Comparison of ENCODE assay signal across 9 cellular contexts in the genomic region with DNA sequence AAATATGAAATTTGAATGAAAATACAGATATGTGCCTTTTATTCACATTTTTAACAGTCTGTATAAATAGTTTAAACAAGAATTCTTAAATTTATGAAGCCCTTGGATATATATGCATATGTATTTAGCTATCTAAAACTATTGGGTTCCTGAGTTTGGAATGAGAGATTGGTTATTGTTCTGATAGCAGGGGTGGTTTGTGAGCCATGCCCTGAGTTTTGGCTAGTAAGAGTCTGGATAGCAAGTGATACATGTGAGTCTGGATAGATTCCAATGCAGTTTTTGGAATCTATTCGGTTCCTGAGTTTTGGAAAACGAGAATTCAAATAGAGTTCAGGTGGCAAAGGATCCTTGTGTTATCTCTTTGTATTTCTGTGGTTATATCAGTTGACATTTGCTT. TPM values are rescaled to one million over a fixed set of nuclear protein-coding genes. Genes with fewer than 3 reads are reported as not detected.
DNase-seq lines count a peak whose midpoint lies in the region; ATAC-seq, FAIRE-seq and TF ChIP-seq lines count a peak whose summit lies in the region.
"Had no signal": no experiment of that assay in that cellular context is flagged by ENCODE, and none has a peak within 500 bp of the region (broad histone marks: within the 10 kb centered on the region; RNA-seq: fewer than 3 reads in every experiment).

No MANE protein-coding gene starts in this region.

- no peak for DNase-seq in heart left ventricle
- no peak for DNase-seq in Right ventricle myocardium inferior (ENCODE audit: missing footprints)
- DNase-seq in activated T-helper 2 cell treated with anti-CD3 and anti-CD28 coated beads, Interferon-gamma antibody, Interleukin-2, Interleukin-4, amounts not matched to agents 10 μg/mL and 5 μg/mL and 100 μg/mL, durations not matched to agents 14 hours and 24 hours and 36 hours (ENCODE audit: low spot score) = no peak
- no peak for DNase-seq in kidney
- DNase-seq in substantia nigra (lab: John Stamatoyannopoulos, UW) = no peak
- no peak for DNase-seq in NCI-H1092 treated with DMSO at 0.1 percent for 48 hours (lab: John Stamatoyannopoulos, UW)
- DNase-seq in Ammon's horn (ENCODE audit: low spot score) = no peak

- H3K4me3 ChIP-seq in heart left ventricle = peak overlapping the region in 9 of 12 donors; percentile 73 to 94 (median 91)
- H3K4me3 ChIP-seq in kidney (ENCODE audit: low read length in 2 of 2) = peak overlapping the region; percentile 84 to 94
- peak overlapping the region; percentile 23 for H3K4me3 ChIP-seq in thymus (ENCODE audit: low read length)

- no peaks in the 10 kb centered on the region for H3K9me3 Mint-ChIP-seq in activated T-helper 2 cell treated with anti-CD3 and anti-CD28 coated beads, Interferon-gamma antibody, Interleukin-2, Interleukin-4, amounts not matched to agents 10 μg/mL and 5 μg/mL and 100 μg/mL, durations not matched to agents 14 hours and 24 hours and 36 hours

- TF ChIP-seq POLR2A in heart left ventricle (IDR thresholded peaks at IDR 0.05) = no peak

- H3K27ac Mint-ChIP-seq in activated T-helper 2 cell treated with anti-CD3 and anti-CD28 coated beads, Interferon-gamma antibody, Interleukin-2, Interleukin-4, amounts not matched to agents 10 μg/mL and 5 μg/mL and 100 μg/mL, durations not matched to agents 14 hours and 24 hours and 36 hours = no peak overlapping the region

- FAIRE-seq in kidney (lab: Jason Lieb, UNC) = no peak
- FAIRE-seq: G401.6 had no signal

- no peaks in the 10 kb centered on the region for H3K27me3 Mint-ChIP-seq in activated T-helper 2 cell treated with anti-CD3 and anti-CD28 coated beads, Interferon-gamma antibody, Interleukin-2, Interleukin-4, amounts not matched to agents 10 μg/mL and 5 μg/mL and 100 μg/mL, durations not matched to agents 14 hours and 24 hours and 36 hours (ENCODE audit: low read depth)

- H3K36me3 Mint-ChIP-seq in activated T-helper 2 cell treated with anti-CD3 and anti-CD28 coated beads, Interferon-gamma antibody, Interleukin-2, Interleukin-4, amounts not matched to agents 10 μg/mL and 5 μg/mL and 100 μg/mL, durations not matched to agents 14 hours and 24 hours and 36 hours (ENCODE audit: low read depth) = peaks cover 12% of the 10 kb centered on the region

- no peaks in the 10 kb centered on the region for H3K27me3 ChIP-seq in heart left ventricle
- H3K27me3 ChIP-seq in thymus (ENCODE audit: control insufficient read depth, insufficient read depth) = no peaks in the 10 kb centered on the region

- intact Hi-C loops in heart left ventricle (cut with DNase I) (no loop called here), Right ventricle myocardium inferior (cut with DNase I) (no loop called here), kidney (cut with DNase I) (no loop called here)
- intact Hi-C loops in activated T-helper 2 cell treated with anti-CD3 and anti-CD28 coated beads, Interferon-gamma antibody, Interleukin-2, Interleukin-4, amounts not matched to agents 10 μg/mL and 5 μg/mL and 100 μg/mL, durations not matched to agents 14 hours and 24 hours and 36 hours (cut with micrococcal nuclease) = no loop called here

- ATAC-seq in heart left ventricle = no peak
- no peak for ATAC-seq in Right ventricle myocardium inferior

- peak overlapping the region; percentile 68 for H3K4me3 Mint-ChIP-seq in activated T-helper 2 cell treated with anti-CD3 and anti-CD28 coated beads, Interferon-gamma antibody, Interleukin-2, Interleukin-4, amounts not matched to agents 10 μg/mL and 5 μg/mL and 100 μg/mL, durations not matched to agents 14 hours and 24 hours and 36 hours (ENCODE audit: low read depth)

- peak overlapping the region; percentile 49 to 70 for H3K9ac ChIP-seq in kidney (ENCODE audit: low read length in 2 of 2)

- 5 to 9% (median 7%) methylated on average over 2 of the region's 2 CpGs for WGBS in heart left ventricle, 4 donors
- WGBS in thymus = 74% methylated on average over 2 of the region's 2 CpGs

- H3K36me3 ChIP-seq in heart left ventricle (no peaks in the 10 kb centered on the region), kidney (ENCODE audit: control insufficient read depth in 1 of 2, insufficient read depth in 2 of 2, low read length in 2 of 2) (no peaks in the 10 kb centered on the region), thymus (ENCODE audit: control insufficient read depth, insufficient read depth) (no peaks in the 10 kb centered on the region)

- H3K27ac ChIP-seq in heart left ventricle = peak overlapping the region in 1 of 12 donors; percentile 15
- no peak overlapping the region for H3K27ac ChIP-seq in kidney (ENCODE audit: low read depth in 2 of 2, low read length in 2 of 2)
- no peak overlapping the region for H3K27ac ChIP-seq in thymus (ENCODE audit: low read depth)
- H3K27ac ChIP-seq in substantia nigra (ENCODE audit: low read depth, low read length, poor library complexity, severe bottlenecking) = no peak overlapping the region

- TF ChIP-seq CTCF in heart left ventricle (IDR thresholded peaks at IDR 0.05) = no peak
- no peak for TF ChIP-seq CTCF in kidney (IDR thresholded peaks at IDR 0.05; ENCODE audit: borderline replicate concordance, extremely low read depth, insufficient read depth)

- H3K9me3 ChIP-seq in heart left ventricle (peaks cover 0 to 5% (median 0%) of the 10 kb centered on the region in 12 donors), kidney (ENCODE audit: control insufficient read depth in 1 of 2, low read length in 2 of 2) (no peaks in the 10 kb centered on the region), thymus (ENCODE audit: control insufficient read depth) (no peaks in the 10 kb centered on the region)

- H3K4me1 Mint-ChIP-seq in activated T-helper 2 cell treated with anti-CD3 and anti-CD28 coated beads, Interferon-gamma antibody, Interleukin-2, Interleukin-4, amounts not matched to agents 10 μg/mL and 5 μg/mL and 100 μg/mL, durations not matched to agents 14 hours and 24 hours and 36 hours (ENCODE audit: low read depth) = peaks cover 56% of the 10 kb centered on the region

- peaks cover 4 to 68% (median 34%) of the 10 kb centered on the region in 12 donors for H3K4me1 ChIP-seq in heart left ventricle
- peaks cover 0 to 4% of the 10 kb centered on the region in 2 donors for H3K4me1 ChIP-seq in kidney (ENCODE audit: control insufficient read depth in 1 of 2, insufficient read depth in 1 of 2, low read depth in 1 of 2, low read length in 2 of 2)
- peaks cover 21% of the 10 kb centered on the region for H3K4me1 ChIP-seq in thymus (ENCODE audit: control insufficient read depth, insufficient read depth, low read length)

RNA-seq across cellular contexts. Expression of a gene that starts 2.8 kb away (rescaled TPM):
- 10 to 100 TPM; 15.8 to 36.5 (median 23.9) TPM for total RNA-seq in heart left ventricle
- polyA plus RNA-seq in heart left ventricle = 10 to 100 TPM in 1 of 2 donors, 1 to 10 TPM in 1; 5.1 to 12.9 TPM
- 24.6 TPM for total RNA-seq in Right ventricle myocardium inferior
- total RNA-seq in activated T-helper 2 cell treated with anti-CD3 and anti-CD28 coated beads, Interferon-gamma antibody, Interleukin-2, Interleukin-4, amounts not matched to agents 10 μg/mL and 5 μg/mL and 100 μg/mL, durations not matched to agents 14 hours and 24 hours and 36 hours = 26.0 and 27.1 TPM in 2 replicates
- total RNA-seq in kidney = 54.4 TPM
- polyA plus RNA-seq in kidney (ENCODE audit: insufficient read depth, low read depth, low replicate concordance) = 8.0 TPM
- 10.6 TPM for polyA plus RNA-seq in thymus

Comparison
In these comparisons a context has a peak if more than half of its experiments do, and no peak if none do; other contexts are left out.
1. H3K4me3 ChIP-seq: peak in every context shown above with its lines; median percentile 91 in heart left ventricle; 89 in kidney; 23 in thymus.